25 cellular contexts compared by ENCODE assay signal in the genomic region with DNA sequence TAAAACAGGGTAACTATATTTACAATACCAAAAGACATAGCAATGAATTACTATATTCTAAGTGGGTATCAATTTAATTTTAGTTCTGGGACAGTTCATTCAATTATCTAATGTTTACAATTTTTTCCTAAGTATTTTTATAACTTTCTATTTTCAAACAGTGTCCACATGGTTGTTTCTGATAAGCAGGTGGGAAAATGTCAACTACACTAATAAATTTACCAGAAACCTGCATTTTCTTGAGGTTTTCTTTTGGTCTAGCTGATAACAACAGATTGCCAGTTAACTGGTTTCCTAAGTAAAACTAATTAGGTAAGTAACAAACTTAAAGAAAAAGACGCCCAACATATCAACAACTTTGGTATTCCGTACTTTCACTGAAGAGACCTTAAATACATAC.
"Had no signal": no experiment of that assay in that cellular context is flagged by ENCODE, and none has a peak within 500 bp of the region (broad histone marks: within the 10 kb centered on the region; RNA-seq: fewer than 3 reads in every experiment).

No MANE protein-coding gene starts in this region.

- H3K27ac Mint-ChIP-seq: stimulated activated naive B cell treated with anti-CD40 and anti-IgM and Interleukin-4, amounts not matched to agents 10 μg/mL and 1 μg/mL and 100 μg/mL, for 72 hours had no signal

- H3K9me3 Mint-ChIP-seq: naive thymus-derived CD4-positive, alpha-beta T cell; stimulated activated naive B cell treated with anti-CD40 and anti-IgM and Interleukin-4, amounts not matched to agents 10 μg/mL and 1 μg/mL and 100 μg/mL, for 72 hours had no signal

- H3K36me3 Mint-ChIP-seq: naive thymus-derived CD4-positive, alpha-beta T cell had no signal

- H3K4me3 Mint-ChIP-seq: stimulated activated naive B cell treated with anti-CD40 and anti-IgM and Interleukin-4, amounts not matched to agents 10 μg/mL and 1 μg/mL and 100 μg/mL, for 72 hours had no signal

- FAIRE-seq: endothelial cell of umbilical vein, keratinocyte, pancreas, urothelium cell line had no signal

- DNase-seq: activated CD4-positive, alpha-beta T cell treated with anti-CD3 and anti-CD28 coated beads for 48 hours; activated CD4-positive, CD25-positive, alpha-beta regulatory T cell; activated CD8-positive, alpha-beta memory T cell treated with anti-CD3 and anti-CD28 coated beads for 24 hours; activated CD8-positive, alpha-beta memory T cell treated with anti-CD3 and anti-CD28 coated beads, Interleukin-2, amount 50 U/mL, for 4 hours; amygdala; central memory CD4-positive, alpha-beta T cell; hippocampal formation; left colon; mammary epithelial cell; midbrain; naive thymus-derived CD4-positive, alpha-beta T cell; nucleus accumbens; pancreas; retina; sigmoid colon; stimulated activated CD4-positive, alpha-beta T cell treated with anti-CD3 and anti-CD28 coated beads, Interleukin-1b, Interleukin-23, amount 100 ng/mL, for 48 hours; stimulated activated CD4-positive, alpha-beta T cell treated with anti-CD3 and anti-CD28 coated beads, Interleukin-4, amount 100 ng/mL, for 4 hours; stimulated activated CD8-positive, alpha-beta memory T cell treated with anti-CD3 and anti-CD28 coated beads, Interleukin-4, amount 100 ng/mL, for 48 hours; stimulated activated naive B cell treated with anti-CD40 and anti-IgM and Interleukin-4, amounts not matched to agents 10 μg/mL and 1 μg/mL and 100 μg/mL, for 72 hours; testis; transverse colon had no signal

- H3K4me1 Mint-ChIP-seq: stimulated activated naive B cell treated with anti-CD40 and anti-IgM and Interleukin-4, amounts not matched to agents 10 μg/mL and 1 μg/mL and 100 μg/mL, for 72 hours had no signal

- ATAC-seq: gastroesophageal sphincter; left colon; naive thymus-derived CD4-positive, alpha-beta T cell; pancreas; stimulated activated naive B cell treated with anti-CD40 and anti-IgM and Interleukin-4, amounts not matched to agents 10 μg/mL and 1 μg/mL and 100 μg/mL, for 72 hours had no signal

- H3K27me3 Mint-ChIP-seq: naive thymus-derived CD4-positive, alpha-beta T cell; stimulated activated naive B cell treated with anti-CD40 and anti-IgM and Interleukin-4, amounts not matched to agents 10 μg/mL and 1 μg/mL and 100 μg/mL, for 72 hours had no signal
